Comparison of ENCODE assay signal across 20 cellular contexts in the genomic region with DNA sequence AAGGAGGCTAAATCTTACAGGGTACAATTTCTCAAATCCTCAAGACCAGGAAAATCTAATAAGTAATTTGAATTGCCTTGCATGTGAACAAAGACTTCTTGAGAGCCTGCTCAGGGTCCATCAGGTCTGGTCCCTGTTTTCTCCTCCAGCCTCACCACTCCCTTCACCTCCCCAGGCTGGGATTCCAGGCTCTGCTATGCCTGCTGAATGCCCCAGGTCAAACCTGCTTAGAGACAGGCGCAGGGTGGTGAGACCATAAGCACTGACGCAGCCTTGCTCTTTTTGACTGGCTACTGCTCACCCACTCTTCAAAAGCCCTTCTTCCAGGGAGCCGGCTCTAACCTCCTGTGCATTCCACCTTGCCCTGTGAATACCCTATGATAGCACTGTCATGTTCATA.
DNase-seq lines count a peak whose midpoint lies in the region; ATAC-seq and TF ChIP-seq lines count a peak whose summit lies in the region.
"Had no signal": no experiment of that assay in that cellular context is flagged by ENCODE, and none has a peak within 500 bp of the region (broad histone marks: within the 10 kb centered on the region; RNA-seq: fewer than 3 reads in every experiment).

No MANE protein-coding gene starts in this region.

- H3K36me3 ChIP-seq in endodermal cell (ENCODE audit: control insufficient read depth, insufficient read depth, low read length) = no peaks in the 10 kb centered on the region
- H3K36me3 ChIP-seq in neural progenitor cell = no peaks in the 10 kb centered on the region
- H3K36me3 ChIP-seq: SJSA1 had no signal

- H3K9ac ChIP-seq in endodermal cell (ENCODE audit: extremely low read depth, low read length, poor library complexity, severe bottlenecking) (peak overlapping the region; percentile 64), neural progenitor cell (no peak overlapping the region)

- H3K27ac ChIP-seq in C4-2B = peak overlapping the region; percentile 90
- no peak overlapping the region for H3K27ac ChIP-seq in endodermal cell (ENCODE audit: low read depth, low read length)
- H3K27ac ChIP-seq in neural progenitor cell = no peak overlapping the region
- H3K27ac ChIP-seq: PC-9, SJSA1 had no signal

- peaks cover 62% of the 10 kb centered on the region for H3K4me1 Mint-ChIP-seq in endodermal cell
- peaks cover 11% of the 10 kb centered on the region for H3K4me1 Mint-ChIP-seq in neural progenitor cell

- H3K27ac Mint-ChIP-seq in endodermal cell (peak overlapping the region; percentile 95), neural progenitor cell (no peak overlapping the region)
- H3K27ac Mint-ChIP-seq: CD4-positive, alpha-beta T cell had no signal

- peak overlapping the region; percentile 12 for H3K4me3 Mint-ChIP-seq in endodermal cell
- H3K4me3 Mint-ChIP-seq in neural progenitor cell = no peak overlapping the region
- H3K4me3 Mint-ChIP-seq: CD4-positive, alpha-beta T cell had no signal

- H3K4me3 ChIP-seq in endodermal cell (ENCODE audit: low read length) = peak overlapping the region; percentile 18
- no peak overlapping the region for H3K4me3 ChIP-seq in neural progenitor cell
- H3K4me3 ChIP-seq: PC-9, SJSA1 had no signal

- H2AFZ ChIP-seq in neural progenitor cell (replicated peaks) = no peak overlapping the region

- H3K9me3 ChIP-seq in endodermal cell (ENCODE audit: control insufficient read depth, low read length) (no peaks in the 10 kb centered on the region), neural progenitor cell (ENCODE audit: low read depth) (no peaks in the 10 kb centered on the region)
- H3K9me3 ChIP-seq: SJSA1 had no signal

- H3K4me1 ChIP-seq in endodermal cell (ENCODE audit: control insufficient read depth, insufficient read depth, low read length) (peaks cover 19% of the 10 kb centered on the region), neural progenitor cell (peaks cover 36% of the 10 kb centered on the region)
- H3K4me1 ChIP-seq: SJSA1 had no signal

- H3K9me3 Mint-ChIP-seq in endodermal cell (no peaks in the 10 kb centered on the region), neural progenitor cell (no peaks in the 10 kb centered on the region)
- H3K9me3 Mint-ChIP-seq: CD4-positive, alpha-beta T cell had no signal

- no peak overlapping the region for H3K4me2 ChIP-seq in neural progenitor cell
- H3K4me2 ChIP-seq: PC-9 had no signal

- H4K20me1 ChIP-seq in neural progenitor cell (ENCODE audit: low read depth) = no peaks in the 10 kb centered on the region

- DNase-seq in SK-N-DZ (ENCODE audit: low spot score) = peak; percentile 2
- DNase-seq in endodermal cell = no peak
- peak; percentile 18 for DNase-seq in neural progenitor cell (ENCODE audit: low spot score)
- no peak for DNase-seq in activated naive CD4-positive, alpha-beta T cell (lab: John Stamatoyannopoulos, UW)
- DNase-seq in T-helper 1 cell = no peak
- DNase-seq: CD4-positive, alpha-beta T cell; DMS53; NCI-H1092; NCI-H1417 treated with DMSO at 0.1 percent for 48 hours; NCI-H1694 treated with DMSO at 0.1 percent for 48 hours; NCI-H446; NCI-H524 treated with DMSO at 0.1 percent for 48 hours; NCI-H774; PC-9; Right ventricle myocardium superior; RPMI8226 had no signal

- H3F3A ChIP-seq in neural progenitor cell (ENCODE audit: low read depth) = peaks cover 8% of the 10 kb centered on the region

- H3K27me3 Mint-ChIP-seq in endodermal cell (ENCODE audit: insufficient read depth) (no peaks in the 10 kb centered on the region), neural progenitor cell (ENCODE audit: insufficient read depth, low read depth) (no peaks in the 10 kb centered on the region)
- H3K27me3 Mint-ChIP-seq: CD4-positive, alpha-beta T cell had no signal

- ATAC-seq in HG03457 (IDR thresholded peaks at IDR 0.05; ENCODE audit: unreplicated experiment) = no peak
- ATAC-seq: HCT116 had no signal

- H3K36me3 Mint-ChIP-seq in endodermal cell (ENCODE audit: low read depth) = no peaks in the 10 kb centered on the region
- H3K36me3 Mint-ChIP-seq in neural progenitor cell = no peaks in the 10 kb centered on the region

- H3K79me2 ChIP-seq in neural progenitor cell (ENCODE audit: low read depth) = no peaks in the 10 kb centered on the region

- TF ChIP-seq CTCF in C4-2B (conservative IDR thresholded peaks at IDR 0.05) (no peak), endodermal cell (conservative IDR thresholded peaks at IDR 0.05) (no peak), neural progenitor cell (IDR thresholded peaks at IDR 0.05) (no peak)

- H3K27me3 ChIP-seq in endodermal cell (ENCODE audit: control insufficient read depth, insufficient read depth, low read length, poor library complexity, severe bottlenecking) = no peaks in the 10 kb centered on the region
- no peaks in the 10 kb centered on the region for H3K27me3 ChIP-seq in neural progenitor cell
- H3K27me3 ChIP-seq: SJSA1 had no signal

- 73 to 94% methylated on average over 2 to 3 of the region's 3 CpGs for WGBS in endodermal cell (ENCODE audit: insufficient coverage in 1 of 2, insufficient read length in 1 of 2), 2 experiments

Comparison
In these comparisons a context has a peak if more than half of its experiments do, and no peak if none do; other contexts are left out.
1. DNase-seq: peak in SK-N-DZ (single experiment) and neural progenitor cell (single experiment); none in endodermal cell (single experiment), activated naive CD4-positive, alpha-beta T cell (0 of 4) and T-helper 1 cell (0 of 5).